ENCODE assay signal across 8 cellular contexts in the genomic region with DNA sequence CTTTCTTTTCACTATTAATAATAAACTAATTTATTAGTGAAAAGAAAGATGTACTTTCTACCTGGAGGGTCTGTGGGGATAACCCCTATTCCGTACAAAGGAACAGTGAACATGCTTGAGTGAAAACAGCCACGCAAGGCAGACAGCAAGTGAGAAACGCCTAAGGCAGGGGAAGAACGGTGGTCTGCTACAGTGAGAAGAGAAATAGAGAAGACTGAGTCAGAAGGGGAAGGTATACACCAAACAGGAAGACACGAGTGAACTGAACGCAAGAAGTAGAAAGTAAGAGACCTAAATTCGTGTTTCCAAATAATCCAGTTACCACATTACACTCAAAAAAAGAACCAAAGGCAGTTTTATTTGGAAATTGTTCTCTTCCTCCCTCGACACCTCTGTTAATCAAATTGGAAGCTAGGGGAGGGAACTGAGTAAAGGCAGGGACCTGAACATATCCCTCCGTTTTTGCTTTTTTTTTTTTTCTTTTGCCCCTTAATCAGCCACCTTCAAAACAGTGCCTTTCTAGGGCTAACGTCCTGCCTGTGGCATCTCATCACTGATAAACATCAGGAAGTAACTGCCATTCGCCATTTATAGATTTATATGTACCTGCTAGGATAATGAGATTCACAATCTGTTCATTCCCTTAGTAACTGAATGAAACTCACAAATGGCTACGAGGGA. TPM values are rescaled to one million over a fixed set of nuclear protein-coding genes. Genes with fewer than 3 reads are reported as not detected.
DNase-seq lines count a peak whose midpoint lies in the region; ATAC-seq and TF ChIP-seq lines count a peak whose summit lies in the region.

No MANE protein-coding gene starts in this region.

- H3K36me3 Mint-ChIP-seq in activated T-helper 17 cell treated with anti-CD3 and anti-CD28 coated beads, Interleukin-2, amount 50 U/mL, for 72 hours (ENCODE audit: low read depth) = peaks cover 20% of the 10 kb centered on the region

- no peak for TF ChIP-seq CTCF in thyroid gland (IDR thresholded peaks at IDR 0.05)

- H3K4me1 Mint-ChIP-seq in activated T-helper 17 cell treated with anti-CD3 and anti-CD28 coated beads, Interleukin-2, amount 50 U/mL, for 72 hours = peaks cover 56% of the 10 kb centered on the region

- DNase-seq in A172 (ENCODE audit: low spot score) (peak; percentile 40), kidney glomerular epithelial cell (lab: John Stamatoyannopoulos, UW) (peak; percentile 71), thyroid gland (no peak), hypothalamus (lab: John Stamatoyannopoulos, UW) (no peak)

- no peaks in the 10 kb centered on the region for H3K9me3 Mint-ChIP-seq in activated T-helper 17 cell treated with anti-CD3 and anti-CD28 coated beads, Interleukin-2, amount 50 U/mL, for 72 hours

- H3K27ac Mint-ChIP-seq in activated T-helper 17 cell treated with anti-CD3 and anti-CD28 coated beads, Interleukin-2, amount 50 U/mL, for 72 hours = peak overlapping the region; percentile 92

- ATAC-seq in GM18868 (IDR thresholded peaks at IDR 0.05; ENCODE audit: unreplicated experiment) (peak; percentile 75), HG03280 (IDR thresholded peaks at IDR 0.05; ENCODE audit: unreplicated experiment) (peak; percentile 62), GM21526 (IDR thresholded peaks at IDR 0.05; ENCODE audit: low FRiP score, unreplicated experiment) (no peak)
- peak; percentile 77 for ATAC-seq in activated T-helper 17 cell treated with anti-CD3 and anti-CD28 coated beads, Interleukin-2, amount 50 U/mL, for 72 hours (replicated peaks)

- H3K9me3 ChIP-seq in thyroid gland = no peaks in the 10 kb centered on the region

- H3K36me3 ChIP-seq in thyroid gland = no peaks in the 10 kb centered on the region

- no peak for TF ChIP-seq POLR2A in thyroid gland (IDR thresholded peaks at IDR 0.05)

- whole genome bisulfite sequencing in thyroid gland, 2 donors = 68 to 70% methylated on average over 12 of the region's 12 CpGs

- peak overlapping the region; percentile 21 to 66 (median 28) for H3K27ac ChIP-seq in thyroid gland

- intact Hi-C loops in thyroid gland (cut with DNase I) = no loop called here

- peak overlapping the region; percentile 78 for H3K4me3 Mint-ChIP-seq in activated T-helper 17 cell treated with anti-CD3 and anti-CD28 coated beads, Interleukin-2, amount 50 U/mL, for 72 hours

- H3K27me3 ChIP-seq in thyroid gland = no peaks in the 10 kb centered on the region

- peaks cover 0 to 28% of the 10 kb centered on the region in 2 donors for H3K4me1 ChIP-seq in thyroid gland

- no peaks in the 10 kb centered on the region for H3K27me3 Mint-ChIP-seq in activated T-helper 17 cell treated with anti-CD3 and anti-CD28 coated beads, Interleukin-2, amount 50 U/mL, for 72 hours

- no peak overlapping the region for H3K4me3 ChIP-seq in thyroid gland (replicated peaks in 1 of 3)

RNA-seq across cellular contexts. Expression of gene ATXN1, which starts 48.9 kb away (rescaled TPM):
- total RNA-seq in A172 (2014; rRNA removed; shearing (Covaris generic)) = 11.4 and 12.4 TPM in 2 replicates
- total RNA-seq in activated T-helper 17 cell treated with anti-CD3 and anti-CD28 coated beads, Interleukin-2, amount 50 U/mL, for 72 hours = 100 to 1,000 TPM in 1 of 2 donors, 10 to 100 TPM in 1; 41.0 to 115 TPM
- total RNA-seq in thyroid gland = 10 to 100 TPM; 62.1 to 88.1 (median 83.0) TPM

Comparison
In these comparisons a context has a peak if more than half of its experiments do, and no peak if none do; other contexts are left out.
1. DNase-seq: peak in A172 (single experiment) and kidney glomerular epithelial cell (single experiment); none in thyroid gland (0 of 2) and hypothalamus (0 of 51).